In the genomic region with DNA sequence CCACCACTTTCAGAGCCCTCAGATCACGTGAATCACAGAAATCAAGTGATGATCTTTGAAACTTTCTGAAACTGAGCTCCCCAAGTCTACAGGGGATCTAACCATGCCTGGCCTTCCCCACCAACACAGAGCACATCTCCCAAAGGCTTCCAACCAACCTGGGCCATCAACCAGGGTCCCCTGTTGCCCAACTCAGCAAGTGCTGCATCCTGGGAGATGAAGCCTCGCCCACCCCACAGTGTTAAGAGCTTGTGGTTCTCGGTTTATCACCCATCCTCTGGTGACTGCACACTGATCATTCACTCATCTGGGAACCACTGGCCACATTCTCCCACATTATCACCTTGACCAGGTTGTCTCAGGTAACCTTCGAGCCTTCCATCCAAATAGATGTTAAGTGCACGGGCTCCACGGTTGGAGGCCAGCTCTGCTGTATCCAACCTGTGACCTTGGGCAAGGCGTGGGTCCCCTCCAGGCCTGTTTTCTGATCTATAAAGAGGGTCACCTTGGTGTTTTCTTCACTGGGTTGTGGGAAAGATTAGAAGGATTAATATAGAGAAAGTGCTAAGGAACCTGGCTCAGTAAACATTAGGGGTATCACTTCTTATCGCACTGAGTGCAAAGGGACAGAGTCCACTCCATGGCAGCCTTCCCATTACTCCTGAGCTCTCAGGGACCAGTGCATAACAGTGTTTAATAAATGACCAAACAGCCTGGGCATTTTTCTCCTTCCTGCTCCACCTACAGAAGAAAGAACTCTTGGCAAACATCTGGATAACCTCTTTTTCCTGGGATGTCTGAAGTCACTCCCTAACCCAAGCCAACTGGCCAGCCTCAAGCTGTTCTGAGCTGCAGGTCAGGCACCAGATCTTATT, we compare ENCODE assay signal across 1 cellular context.
TF ChIP-seq lines count a peak whose summit lies in the region.

No MANE protein-coding gene starts in this region.

TF ChIP-seq in GM23338, 12 proteins besides CTCF, POLR2A, EP300 and RAD21 (continued from another document):
- TF ChIP-seq, protein P1, sequence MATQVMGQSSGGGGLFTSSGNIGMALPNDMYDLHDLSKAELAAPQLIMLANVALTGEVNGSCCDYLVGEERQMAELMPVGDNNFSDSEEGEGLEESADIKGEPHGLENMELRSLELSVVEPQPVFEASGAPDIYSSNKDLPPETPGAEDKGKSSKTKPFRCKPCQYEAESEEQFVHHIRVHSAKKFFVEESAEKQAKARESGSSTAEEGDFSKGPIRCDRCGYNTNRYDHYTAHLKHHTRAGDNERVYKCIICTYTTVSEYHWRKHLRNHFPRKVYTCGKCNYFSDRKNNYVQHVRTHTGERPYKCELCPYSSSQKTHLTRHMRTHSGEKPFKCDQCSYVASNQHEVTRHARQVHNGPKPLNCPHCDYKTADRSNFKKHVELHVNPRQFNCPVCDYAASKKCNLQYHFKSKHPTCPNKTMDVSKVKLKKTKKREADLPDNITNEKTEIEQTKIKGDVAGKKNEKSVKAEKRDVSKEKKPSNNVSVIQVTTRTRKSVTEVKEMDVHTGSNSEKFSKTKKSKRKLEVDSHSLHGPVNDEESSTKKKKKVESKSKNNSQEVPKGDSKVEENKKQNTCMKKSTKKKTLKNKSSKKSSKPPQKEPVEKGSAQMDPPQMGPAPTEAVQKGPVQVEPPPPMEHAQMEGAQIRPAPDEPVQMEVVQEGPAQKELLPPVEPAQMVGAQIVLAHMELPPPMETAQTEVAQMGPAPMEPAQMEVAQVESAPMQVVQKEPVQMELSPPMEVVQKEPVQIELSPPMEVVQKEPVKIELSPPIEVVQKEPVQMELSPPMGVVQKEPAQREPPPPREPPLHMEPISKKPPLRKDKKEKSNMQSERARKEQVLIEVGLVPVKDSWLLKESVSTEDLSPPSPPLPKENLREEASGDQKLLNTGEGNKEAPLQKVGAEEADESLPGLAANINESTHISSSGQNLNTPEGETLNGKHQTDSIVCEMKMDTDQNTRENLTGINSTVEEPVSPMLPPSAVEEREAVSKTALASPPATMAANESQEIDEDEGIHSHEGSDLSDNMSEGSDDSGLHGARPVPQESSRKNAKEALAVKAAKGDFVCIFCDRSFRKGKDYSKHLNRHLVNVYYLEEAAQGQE (IDR thresholded peaks at IDR 0.05; ENCODE audit: unreplicated experiment): no peak
- TF ChIP-seq, protein P2, sequence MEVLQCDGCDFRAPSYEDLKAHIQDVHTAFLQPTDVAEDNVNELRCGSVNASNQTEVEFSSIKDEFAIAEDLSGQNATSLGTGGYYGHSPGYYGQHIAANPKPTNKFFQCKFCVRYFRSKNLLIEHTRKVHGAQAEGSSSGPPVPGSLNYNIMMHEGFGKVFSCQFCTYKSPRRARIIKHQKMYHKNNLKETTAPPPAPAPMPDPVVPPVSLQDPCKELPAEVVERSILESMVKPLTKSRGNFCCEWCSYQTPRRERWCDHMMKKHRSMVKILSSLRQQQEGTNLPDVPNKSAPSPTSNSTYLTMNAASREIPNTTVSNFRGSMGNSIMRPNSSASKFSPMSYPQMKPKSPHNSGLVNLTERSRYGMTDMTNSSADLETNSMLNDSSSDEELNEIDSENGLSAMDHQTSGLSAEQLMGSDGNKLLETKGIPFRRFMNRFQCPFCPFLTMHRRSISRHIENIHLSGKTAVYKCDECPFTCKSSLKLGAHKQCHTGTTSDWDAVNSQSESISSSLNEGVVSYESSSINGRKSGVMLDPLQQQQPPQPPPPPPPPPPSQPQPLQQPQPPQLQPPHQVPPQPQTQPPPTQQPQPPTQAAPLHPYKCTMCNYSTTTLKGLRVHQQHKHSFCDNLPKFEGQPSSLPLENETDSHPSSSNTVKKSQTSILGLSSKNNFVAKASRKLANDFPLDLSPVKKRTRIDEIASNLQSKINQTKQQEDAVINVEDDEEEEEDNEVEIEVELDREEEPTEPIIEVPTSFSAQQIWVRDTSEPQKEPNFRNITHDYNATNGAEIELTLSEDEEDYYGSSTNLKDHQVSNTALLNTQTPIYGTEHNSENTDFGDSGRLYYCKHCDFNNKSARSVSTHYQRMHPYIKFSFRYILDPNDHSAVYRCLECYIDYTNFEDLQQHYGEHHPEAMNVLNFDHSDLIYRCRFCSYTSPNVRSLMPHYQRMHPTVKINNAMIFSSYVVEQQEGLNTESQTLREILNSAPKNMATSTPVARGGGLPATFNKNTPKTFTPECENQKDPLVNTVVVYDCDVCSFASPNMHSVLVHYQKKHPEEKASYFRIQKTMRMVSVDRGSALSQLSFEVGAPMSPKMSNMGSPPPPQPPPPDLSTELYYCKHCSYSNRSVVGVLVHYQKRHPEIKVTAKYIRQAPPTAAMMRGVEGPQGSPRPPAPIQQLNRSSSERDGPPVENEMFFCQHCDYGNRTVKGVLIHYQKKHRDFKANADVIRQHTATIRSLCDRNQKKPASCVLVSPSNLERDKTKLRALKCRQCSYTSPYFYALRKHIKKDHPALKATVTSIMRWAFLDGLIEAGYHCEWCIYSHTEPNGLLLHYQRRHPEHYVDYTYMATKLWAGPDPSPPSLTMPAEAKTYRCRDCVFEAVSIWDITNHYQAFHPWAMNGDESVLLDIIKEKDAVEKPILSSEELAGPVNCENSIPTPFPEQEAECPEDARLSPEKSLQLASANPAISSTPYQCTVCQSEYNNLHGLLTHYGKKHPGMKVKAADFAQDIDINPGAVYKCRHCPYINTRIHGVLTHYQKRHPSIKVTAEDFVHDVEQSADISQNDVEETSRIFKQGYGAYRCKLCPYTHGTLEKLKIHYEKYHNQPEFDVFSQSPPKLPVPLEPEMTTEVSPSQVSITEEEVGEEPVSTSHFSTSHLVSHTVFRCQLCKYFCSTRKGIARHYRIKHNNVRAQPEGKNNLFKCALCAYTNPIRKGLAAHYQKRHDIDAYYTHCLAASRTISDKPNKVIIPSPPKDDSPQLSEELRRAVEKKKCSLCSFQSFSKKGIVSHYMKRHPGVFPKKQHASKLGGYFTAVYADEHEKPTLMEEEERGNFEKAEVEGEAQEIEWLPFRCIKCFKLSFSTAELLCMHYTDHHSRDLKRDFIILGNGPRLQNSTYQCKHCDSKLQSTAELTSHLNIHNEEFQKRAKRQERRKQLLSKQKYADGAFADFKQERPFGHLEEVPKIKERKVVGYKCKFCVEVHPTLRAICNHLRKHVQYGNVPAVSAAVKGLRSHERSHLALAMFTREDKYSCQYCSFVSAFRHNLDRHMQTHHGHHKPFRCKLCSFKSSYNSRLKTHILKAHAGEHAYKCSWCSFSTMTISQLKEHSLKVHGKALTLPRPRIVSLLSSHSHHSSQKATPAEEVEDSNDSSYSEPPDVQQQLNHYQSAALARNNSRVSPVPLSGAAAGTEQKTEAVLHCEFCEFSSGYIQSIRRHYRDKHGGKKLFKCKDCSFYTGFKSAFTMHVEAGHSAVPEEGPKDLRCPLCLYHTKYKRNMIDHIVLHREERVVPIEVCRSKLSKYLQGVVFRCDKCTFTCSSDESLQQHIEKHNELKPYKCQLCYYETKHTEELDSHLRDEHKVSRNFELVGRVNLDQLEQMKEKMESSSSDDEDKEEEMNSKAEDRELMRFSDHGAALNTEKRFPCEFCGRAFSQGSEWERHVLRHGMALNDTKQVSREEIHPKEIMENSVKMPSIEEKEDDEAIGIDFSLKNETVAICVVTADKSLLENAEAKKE (CRISPR knock-in tag; IDR thresholded peaks at IDR 0.05): no peak
- TF ChIP-seq ZNF331 (CRISPR knock-in tag; IDR thresholded peaks at IDR 0.05; ENCODE audit: low read depth) (no peak), EZH2phosphoT487 (IDR thresholded peaks at IDR 0.05; ENCODE audit: unreplicated experiment) (no peak), JUNB (IDR thresholded peaks at IDR 0.05; ENCODE audit: unreplicated experiment) (no peak), ZNF114 (CRISPR knock-in tag; IDR thresholded peaks at IDR 0.05) (no peak), STAT1 (IDR thresholded peaks at IDR 0.05; ENCODE audit: unreplicated experiment) (no peak), CREB1 (CRISPR knock-in tag; IDR thresholded peaks at IDR 0.05; ENCODE audit: low read depth) (no peak), NANOG (IDR thresholded peaks at IDR 0.05; ENCODE audit: borderline replicate concordance) (no peak)
TF ChIP-seq in GM23338: peak in this region for 0.
